ENCODE assay signal across 18 cellular contexts in genomic region chr1:187733234-187733633, GRCh38.
"Had no signal": no experiment of that assay in that cellular context is flagged by ENCODE, and none has a peak within 500 bp of the region (broad histone marks: within the 10 kb centered on the region; RNA-seq: fewer than 3 reads in every experiment).

No MANE protein-coding gene starts in this region.

- H3K27ac ChIP-seq: RWPE1 had no signal

- DNase-seq: Kasumi-1, KG1, MM.1S, NCI-H1092 treated with DMSO at 0.1 percent for 48 hours, NCI-H1436, NCI-H187, NCI-H2029, NCI-H2081 treated with DMSO at 0.1 percent for 48 hours, NCI-H2171, NCI-H226, NCI-H446, NCI-H510A, NCI-H524 treated with DMSO at 0.1 percent for 48 hours, NCI-H69, NCI-H774, SHP77 had no signal

- ATAC-seq: SK-N-SH treated with all-trans-retinoic acid at 6 μM for 48 hours had no signal
